In the genomic region with DNA sequence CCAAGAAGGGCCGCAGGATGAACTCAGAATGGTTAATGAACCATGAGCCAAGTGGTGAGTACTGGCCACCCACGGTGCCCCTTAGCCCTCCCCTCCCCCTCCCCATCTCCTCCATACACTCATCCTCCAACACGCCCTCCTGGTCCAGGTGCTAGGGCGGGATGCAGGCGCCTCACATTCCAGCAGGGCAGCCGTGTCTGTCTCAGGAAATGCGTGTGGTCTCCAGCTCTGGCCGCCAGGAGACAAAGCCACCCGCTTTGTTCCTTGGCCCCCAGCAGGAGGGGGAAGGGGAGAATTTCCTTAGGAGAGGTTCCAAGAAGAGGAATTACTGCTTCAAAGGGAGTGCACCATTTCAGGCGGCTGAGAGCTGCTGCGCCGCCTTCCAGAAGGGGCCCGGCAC, we compare ENCODE assay signal across 14 cellular contexts. TPM values are rescaled to one million over a fixed set of nuclear protein-coding genes. Genes with fewer than 3 reads are reported as not detected.
DNase-seq lines count a peak whose midpoint lies in the region; ATAC-seq and TF ChIP-seq lines count a peak whose summit lies in the region.
"Had no signal": no experiment of that assay in that cellular context is flagged by ENCODE, and none has a peak within 500 bp of the region (broad histone marks: within the 10 kb centered on the region; RNA-seq: fewer than 3 reads in every experiment).

No MANE protein-coding gene starts in this region.

- no peaks in the 10 kb centered on the region for H3K79me2 ChIP-seq in fibroblast of lung (ENCODE audit: control insufficient read depth, insufficient read depth, low read length)

- no peaks in the 10 kb centered on the region for H3K9me3 Mint-ChIP-seq in osteocyte (ENCODE audit: unreplicated experiment)

- H3K27me3 ChIP-seq in NT2/D1 (ENCODE audit: insufficient read depth, insufficient read length) = no peaks in the 10 kb centered on the region
- H3K27me3 ChIP-seq in fibroblast of lung (ENCODE audit: control insufficient read depth, insufficient read depth, low read length) = no peaks in the 10 kb centered on the region

- H2AFZ ChIP-seq in fibroblast of lung (ENCODE audit: low read length) = no peak overlapping the region

- no peak overlapping the region for H3K27ac ChIP-seq in fibroblast of lung (ENCODE audit: insufficient read depth, low read length)
- H3K27ac ChIP-seq in caudate nucleus (ENCODE audit: low read depth, low read length) = no peak overlapping the region
- H3K27ac ChIP-seq: lower lobe of right lung, psoas muscle had no signal

- peak overlapping the region; percentile 87 for H3K9ac ChIP-seq in NT2/D1 (ENCODE audit: insufficient read length, low read depth)
- H3K9ac ChIP-seq in fibroblast of lung (ENCODE audit: insufficient read depth, low read length) = no peak overlapping the region

- ATAC-seq in GM21786 (IDR thresholded peaks at IDR 0.05; ENCODE audit: unreplicated experiment) = no peak
- ATAC-seq: lower lobe of right lung, psoas muscle had no signal

- DNase-seq in EL = peak; percentile 61
- DNase-seq in NT2/D1 (ENCODE audit: low read depth, low spot score) = peak; percentile 98
- DNase-seq in fibroblast of lung (ENCODE audit: low read depth in 2 of 2) = peak; percentile 37 to 91
- no peak for DNase-seq in osteocyte (ENCODE audit: extremely low spot score, unreplicated experiment)
- no peak for DNase-seq in NCI-H82 (lab: John Stamatoyannopoulos, UW)
- no peak for DNase-seq in NCI-H1436 treated with DMSO at 0.1 percent for 48 hours (lab: John Stamatoyannopoulos, UW)
- DNase-seq in caudate nucleus (lab: John Stamatoyannopoulos, UW) = no peak
- DNase-seq: activated CD8-positive, alpha-beta memory T cell treated with anti-CD3 and anti-CD28 coated beads for 24 hours; lower lobe of right lung; NCI-H524 treated with DMSO at 0.1 percent for 48 hours; psoas muscle had no signal

- no peak overlapping the region for H3K4me2 ChIP-seq in fibroblast of lung (ENCODE audit: extremely low read depth, insufficient read depth, low read length)

- no peak overlapping the region for H3K4me3 Mint-ChIP-seq in osteocyte (ENCODE audit: unreplicated experiment)

- H3K4me1 ChIP-seq in NT2/D1 (ENCODE audit: insufficient read depth, insufficient read length) (peaks cover 32% of the 10 kb centered on the region), fibroblast of lung (ENCODE audit: control insufficient read depth, extremely low read depth, insufficient read depth, low read length) (peaks cover 7% of the 10 kb centered on the region)
- H3K4me1 ChIP-seq: psoas muscle had no signal

- peaks cover 40% of the 10 kb centered on the region for H3K4me1 Mint-ChIP-seq in osteocyte (ENCODE audit: unreplicated experiment)

- H3K4me3 ChIP-seq in NT2/D1 (ENCODE audit: insufficient read length, low read depth) = no peak overlapping the region
- H3K4me3 ChIP-seq in fibroblast of lung (replicated peaks in 1 of 4; ENCODE audit: control extremely low read depth in 1 of 4, insufficient read depth in 1 of 4, low read depth in 3 of 4, low read length in 4 of 4) = no peak overlapping the region
- H3K4me3 ChIP-seq: lower lobe of right lung, psoas muscle had no signal

- TF ChIP-seq CTCF in fibroblast of lung (conservative IDR thresholded peaks at IDR 0.05 in 1 of 2, IDR thresholded peaks at IDR 0.05 in 1 of 2; ENCODE audit: low read depth in 1 of 2, low read length in 2 of 2) = no peak
- TF ChIP-seq CTCF in osteocyte (IDR thresholded peaks at IDR 0.05) = peak; percentile 22

- H3K9me3 ChIP-seq in NT2/D1 (ENCODE audit: insufficient read depth, low read length) (no peaks in the 10 kb centered on the region), fibroblast of lung (ENCODE audit: control insufficient read depth, insufficient read depth, low read depth, low read length) (no peaks in the 10 kb centered on the region)
- H3K9me3 ChIP-seq: lower lobe of right lung, psoas muscle had no signal

- no peaks in the 10 kb centered on the region for H4K20me1 ChIP-seq in fibroblast of lung (ENCODE audit: control insufficient read depth, extremely low read depth, insufficient read depth, low read length)

- no peak overlapping the region for H3K27ac Mint-ChIP-seq in osteocyte (ENCODE audit: unreplicated experiment)

- H3K36me3 Mint-ChIP-seq in osteocyte (ENCODE audit: unreplicated experiment) = no peaks in the 10 kb centered on the region

- H3K27me3 Mint-ChIP-seq in osteocyte (ENCODE audit: unreplicated experiment) = no peaks in the 10 kb centered on the region

- H3K36me3 ChIP-seq in NT2/D1 (ENCODE audit: insufficient read depth, insufficient read length, low read length) (peaks cover 11% of the 10 kb centered on the region), fibroblast of lung (ENCODE audit: control insufficient read depth, insufficient read depth, low read length) (no peaks in the 10 kb centered on the region)
- H3K36me3 ChIP-seq: lower lobe of right lung had no signal

RNA-seq across cellular contexts. Expression of a gene that starts 29.8 kb away (rescaled TPM):
- total RNA-seq in fibroblast of lung = 1.8 and 6.8 TPM in 2 replicates
- 6.6 and 12.6 TPM in 2 replicates for polyA plus RNA-seq in fibroblast of lung
- 4.3 and 7.5 TPM in 2 replicates for polyA plus RNA-seq in fibroblast of lung (2012)
- polyA minus RNA-seq in fibroblast of lung (ENCODE audit: low replicate concordance) = 1.8 and 2.9 TPM in 2 replicates
- 4.1 and 5.1 TPM in 2 replicates for total RNA-seq in osteocyte

RNA-seq across cellular contexts. Expression of a gene that starts 34.4 kb away (rescaled TPM):
- not detected in 2 replicates for total RNA-seq in fibroblast of lung
- polyA plus RNA-seq in fibroblast of lung = not detected in 2 replicates
- polyA plus RNA-seq in fibroblast of lung (2012) = not detected in 2 replicates
- polyA minus RNA-seq in fibroblast of lung (ENCODE audit: low replicate concordance) = not detected in 2 replicates
- not detected in 2 replicates for total RNA-seq in osteocyte
- total RNA-seq: lower lobe of right lung; psoas muscle; T-helper 1 cell treated with Interleukin-12 subunit alpha and Interleukin-12 subunit beta and Interleukin-4 antibody, amounts not matched to agents 30 ng/mL and 1 ng/mL, for 36 hours had no signal
- polyA plus RNA-seq: esophagus, psoas muscle had no signal

RNA-seq across cellular contexts. Expression of a gene that starts 39.2 kb away (rescaled TPM):
- total RNA-seq in fibroblast of lung = not detected in 2 replicates
- polyA plus RNA-seq in fibroblast of lung = not detected in 2 replicates
- not detected in 2 replicates for polyA plus RNA-seq in fibroblast of lung (2012)
- not detected in 2 replicates for polyA minus RNA-seq in fibroblast of lung (ENCODE audit: low replicate concordance)
- not detected in 2 replicates for total RNA-seq in osteocyte
- total RNA-seq: lower lobe of right lung; psoas muscle; T-helper 1 cell treated with Interleukin-12 subunit alpha and Interleukin-12 subunit beta and Interleukin-4 antibody, amounts not matched to agents 30 ng/mL and 1 ng/mL, for 36 hours had no signal
- polyA plus RNA-seq: esophagus, psoas muscle had no signal

RNA-seq across cellular contexts. Expression of a gene that starts 42.1 kb away (rescaled TPM):
- total RNA-seq in fibroblast of lung (not detected in 2 replicates), osteocyte (not detected in 2 replicates)
- polyA plus RNA-seq in fibroblast of lung = not detected in 2 replicates
- polyA plus RNA-seq in fibroblast of lung (2012) = not detected in 2 replicates
- not detected in 2 replicates for polyA minus RNA-seq in fibroblast of lung (ENCODE audit: low replicate concordance)
- total RNA-seq: lower lobe of right lung; psoas muscle; T-helper 1 cell treated with Interleukin-12 subunit alpha and Interleukin-12 subunit beta and Interleukin-4 antibody, amounts not matched to agents 30 ng/mL and 1 ng/mL, for 36 hours had no signal
- polyA plus RNA-seq: esophagus, psoas muscle had no signal

RNA-seq across cellular contexts. Expression of a gene that starts 46.4 kb away (rescaled TPM):
- total RNA-seq in fibroblast of lung = not detected in 2 replicates
- polyA plus RNA-seq in fibroblast of lung = not detected in 2 replicates
- not detected in 2 replicates for polyA plus RNA-seq in fibroblast of lung (2012)
- polyA minus RNA-seq in fibroblast of lung (ENCODE audit: low replicate concordance) = not detected in 2 replicates
- total RNA-seq in osteocyte = not detected in 2 replicates
- total RNA-seq: lower lobe of right lung; psoas muscle; T-helper 1 cell treated with Interleukin-12 subunit alpha and Interleukin-12 subunit beta and Interleukin-4 antibody, amounts not matched to agents 30 ng/mL and 1 ng/mL, for 36 hours had no signal
- polyA plus RNA-seq: esophagus, psoas muscle had no signal

Comparison
In these comparisons a context has a peak if more than half of its experiments do, and no peak if none do; other contexts are left out.
1. DNase-seq: peak in EL (single experiment), NT2/D1 (single experiment) and fibroblast of lung (2 of 2); none in osteocyte (single experiment), NCI-H82 (single experiment), NCI-H1436 treated with DMSO at 0.1 percent for 48 hours (single experiment) and caudate nucleus (0 of 61).